ENCODE assay signal across 13 cellular contexts in genomic region chr12:79615596-79616560, GRCh38.
DNase-seq lines count a peak whose midpoint lies in the region; ATAC-seq and TF ChIP-seq lines count a peak whose summit lies in the region.
"Had no signal": no experiment of that assay in that cellular context is flagged by ENCODE, and none has a peak within 500 bp of the region (broad histone marks: within the 10 kb centered on the region; RNA-seq: fewer than 3 reads in every experiment).

No MANE protein-coding gene starts in this region.

- peaks cover 64% of the 10 kb centered on the region for H3K36me3 ChIP-seq in RWPE2 (ENCODE audit: low read depth)

- peak; percentile 76 for ATAC-seq in GM18502 (IDR thresholded peaks at IDR 0.05; ENCODE audit: poor library complexity, unreplicated experiment)
- ATAC-seq in GM21423 (IDR thresholded peaks at IDR 0.05; ENCODE audit: unreplicated experiment): peak; percentile 42
- ATAC-seq in HG03060 (IDR thresholded peaks at IDR 0.05; ENCODE audit: low read depth, unreplicated experiment): peak; percentile 42
- peak; percentile 47; the same call in 2 of the 3 replicates for ATAC-seq in RWPE2 (ENCODE audit: low read depth)
- ATAC-seq: HCT116, right lobe of liver had no signal

- H3K27me3 ChIP-seq in RWPE2 (ENCODE audit: insufficient read depth, poor library complexity, severe bottlenecking): no peaks in the 10 kb centered on the region
- H3K27me3 ChIP-seq: right lobe of liver had no signal

- no peaks in the 10 kb centered on the region for H3K9me3 ChIP-seq in RWPE2 (ENCODE audit: severe bottlenecking)
- H3K9me3 ChIP-seq: right lobe of liver had no signal

- H3K27ac ChIP-seq in RWPE2 (ENCODE audit: poor library complexity, severe bottlenecking): peak overlapping the region; percentile 22
- H3K27ac ChIP-seq: right lobe of liver had no signal

- no peak overlapping the region for H3K4me3 ChIP-seq in RWPE2 (ENCODE audit: severe bottlenecking)
- H3K4me3 ChIP-seq: right lobe of liver had no signal

- H3K4me1 ChIP-seq in RWPE2 (ENCODE audit: insufficient read depth, poor library complexity, severe bottlenecking): peaks cover 33% of the 10 kb centered on the region
- H3K4me1 ChIP-seq: right lobe of liver had no signal

- DNase-seq in RWPE2 (ENCODE audit: low spot score): no peak
- no peak for DNase-seq in EL
- no peak for DNase-seq in stimulated activated CD4-positive, alpha-beta T cell treated with anti-CD3 and anti-CD28 coated beads, Interleukin-4, amount 100 ng/mL, for 1 hour
- no peak for DNase-seq in MV-4-11 (lab: John Stamatoyannopoulos, UW)
- no peak for DNase-seq in putamen (ENCODE audit: low spot score)
- DNase-seq: activated T-cell treated with anti-CD3 and anti-CD28 coated beads, Interleukin-2, amount 50 U/mL, for 24 hours; GF-D8; right lobe of liver; T-helper 9 cell had no signal

- TF ChIP-seq CTCF in RWPE2 (IDR thresholded peaks at IDR 0.05; ENCODE audit: poor library complexity, severe bottlenecking): no peak
